10 cellular contexts compared by ENCODE assay signal in the genomic region with DNA sequence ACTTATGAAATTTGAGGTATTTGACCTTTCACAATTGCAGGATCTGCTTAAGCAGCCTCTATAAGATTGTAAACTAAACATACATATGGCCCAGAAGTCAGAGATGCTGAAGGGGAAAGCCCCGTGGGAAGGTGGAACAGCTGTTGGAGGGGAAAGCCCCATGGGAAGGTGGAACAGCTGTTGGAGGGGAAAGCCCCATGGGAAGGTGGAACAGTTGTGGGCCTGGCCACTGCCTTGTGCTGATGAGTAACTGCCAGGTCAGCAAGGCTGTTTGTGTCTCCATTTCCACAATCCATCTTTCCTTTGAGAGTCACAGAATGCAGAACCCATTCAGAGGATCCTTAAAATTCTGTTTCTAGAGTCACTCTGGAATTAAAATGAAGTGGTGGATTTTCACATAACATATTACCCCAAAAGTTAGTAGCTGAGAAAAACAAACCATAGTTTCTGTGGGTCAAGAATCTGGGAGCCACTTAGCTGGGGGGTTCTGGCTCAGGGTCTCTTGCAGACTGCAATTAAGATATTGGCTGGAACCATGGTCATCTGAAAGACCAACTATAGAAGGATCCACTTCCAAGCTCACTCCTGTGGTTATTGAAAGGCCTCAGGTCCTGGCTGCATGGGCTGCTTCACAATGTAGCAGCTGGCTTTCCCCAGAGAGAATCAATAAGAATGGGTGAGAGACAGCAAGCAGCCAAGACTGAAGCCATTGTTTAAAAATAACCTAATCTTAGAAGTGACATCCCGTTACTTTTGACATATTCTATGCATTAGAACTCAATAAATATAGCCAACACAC.
DNase-seq lines count a peak whose midpoint lies in the region.
"Had no signal": no experiment of that assay in that cellular context is flagged by ENCODE, and none has a peak within 500 bp of the region (broad histone marks: within the 10 kb centered on the region; RNA-seq: fewer than 3 reads in every experiment).

No MANE protein-coding gene starts in this region.

- H3K4me3 Mint-ChIP-seq in activated CD4-positive, alpha-beta memory T cell treated with anti-CD3 and anti-CD28 coated beads for 36 hours: no peak overlapping the region
- H3K4me3 Mint-ChIP-seq in activated CD4-positive, alpha-beta memory T cell treated with anti-CD3 and anti-CD28 coated beads, Interleukin-2, amount 10 ng/mL, durations not matched to agents 7 days and 5 days: no peak overlapping the region
- H3K4me3 Mint-ChIP-seq: B cell, brain had no signal

- CTCF ChIA-PET in activated CD4-positive, alpha-beta memory T cell treated with anti-CD3 and anti-CD28 coated beads for 36 hours (lab: Charles Lee): no interaction called here
- CTCF ChIA-PET in activated CD4-positive, alpha-beta memory T cell treated with anti-CD3 and anti-CD28 coated beads, Interleukin-2, amount 10 ng/mL, durations not matched to agents 7 days and 5 days (lab: Charles Lee): no interaction called here

- intact Hi-C loops in activated CD4-positive, alpha-beta memory T cell treated with anti-CD3 and anti-CD28 coated beads for 36 hours (cut with micrococcal nuclease): no loop called here

- no peak overlapping the region for H3K27ac Mint-ChIP-seq in activated CD4-positive, alpha-beta memory T cell treated with anti-CD3 and anti-CD28 coated beads for 36 hours
- no peak overlapping the region for H3K27ac Mint-ChIP-seq in activated CD4-positive, alpha-beta memory T cell treated with anti-CD3 and anti-CD28 coated beads, Interleukin-2, amount 10 ng/mL, durations not matched to agents 7 days and 5 days
- H3K27ac Mint-ChIP-seq: B cell had no signal

- H3K27me3 Mint-ChIP-seq in activated CD4-positive, alpha-beta memory T cell treated with anti-CD3 and anti-CD28 coated beads for 36 hours: peaks cover 13% of the 10 kb centered on the region
- peaks cover 6% of the 10 kb centered on the region for H3K27me3 Mint-ChIP-seq in activated CD4-positive, alpha-beta memory T cell treated with anti-CD3 and anti-CD28 coated beads, Interleukin-2, amount 10 ng/mL, durations not matched to agents 7 days and 5 days
- H3K27me3 Mint-ChIP-seq: B cell had no signal

- no peaks in the 10 kb centered on the region for H3K36me3 Mint-ChIP-seq in activated CD4-positive, alpha-beta memory T cell treated with anti-CD3 and anti-CD28 coated beads for 36 hours
- H3K36me3 Mint-ChIP-seq in activated CD4-positive, alpha-beta memory T cell treated with anti-CD3 and anti-CD28 coated beads, Interleukin-2, amount 10 ng/mL, durations not matched to agents 7 days and 5 days (ENCODE audit: low read depth): no peaks in the 10 kb centered on the region
- H3K36me3 Mint-ChIP-seq: brain had no signal

- peak; percentile 36 for DNase-seq in activated CD4-positive, alpha-beta memory T cell treated with anti-CD3 and anti-CD28 coated beads for 36 hours
- no peak for DNase-seq in activated CD4-positive, alpha-beta memory T cell treated with anti-CD3 and anti-CD28 coated beads, Interleukin-2, amount 10 ng/mL, durations not matched to agents 7 days and 5 days
- DNase-seq in HCEC 1CT: peak; percentile 67
- DNase-seq in M059J (ENCODE audit: low read depth): peak; percentile 15
- DNase-seq in stimulated activated CD4-positive, alpha-beta T cell treated with anti-CD3 and anti-CD28 coated beads, Interleukin-1b, Interleukin-23, amount 100 ng/mL, for 48 hours: peak; percentile 11
- no peak for DNase-seq in NOMO-1 (lab: John Stamatoyannopoulos, UW; ENCODE audit: unreplicated experiment in 2 of 2)
- DNase-seq in NCI-H345 (lab: John Stamatoyannopoulos, UW): no peak
- no peak for DNase-seq in activated gamma-delta T cell (lab: John Stamatoyannopoulos, UW)

- no peaks in the 10 kb centered on the region for H3K9me3 Mint-ChIP-seq in activated CD4-positive, alpha-beta memory T cell treated with anti-CD3 and anti-CD28 coated beads for 36 hours
- no peaks in the 10 kb centered on the region for H3K9me3 Mint-ChIP-seq in activated CD4-positive, alpha-beta memory T cell treated with anti-CD3 and anti-CD28 coated beads, Interleukin-2, amount 10 ng/mL, durations not matched to agents 7 days and 5 days

- H3K4me1 Mint-ChIP-seq in activated CD4-positive, alpha-beta memory T cell treated with anti-CD3 and anti-CD28 coated beads for 36 hours (ENCODE audit: low read depth): no peaks in the 10 kb centered on the region
- H3K4me1 Mint-ChIP-seq in activated CD4-positive, alpha-beta memory T cell treated with anti-CD3 and anti-CD28 coated beads, Interleukin-2, amount 10 ng/mL, durations not matched to agents 7 days and 5 days: no peaks in the 10 kb centered on the region
- H3K4me1 Mint-ChIP-seq: B cell had no signal

- POLR2A ChIA-PET in activated CD4-positive, alpha-beta memory T cell treated with anti-CD3 and anti-CD28 coated beads for 36 hours (lab: Charles Lee): interaction anchor here (0.6 kb wide), 1 partner anchor 27 kb away, joined by 3 read pairs; no protein-coding TSS in a partner anchor
- POLR2A ChIA-PET in activated CD4-positive, alpha-beta memory T cell treated with anti-CD3 and anti-CD28 coated beads, Interleukin-2, amount 10 ng/mL, durations not matched to agents 7 days and 5 days (lab: Charles Lee): no interaction called here

Comparison
In these comparisons a context has a peak if more than half of its experiments do, and no peak if none do; other contexts are left out.
1. DNase-seq: peak in activated CD4-positive, alpha-beta memory T cell treated with anti-CD3 and anti-CD28 coated beads for 36 hours (single experiment), HCEC 1CT (single experiment), M059J (single experiment) and stimulated activated CD4-positive, alpha-beta T cell treated with anti-CD3 and anti-CD28 coated beads, Interleukin-1b, Interleukin-23, amount 100 ng/mL, for 48 hours (single experiment); none in activated CD4-positive, alpha-beta memory T cell treated with anti-CD3 and anti-CD28 coated beads, Interleukin-2, amount 10 ng/mL, durations not matched to agents 7 days and 5 days (single experiment), NOMO-1 (0 of 2), NCI-H345 (single experiment) and activated gamma-delta T cell (single experiment).